Comparison of ENCODE assay signal across 29 cellular contexts in the genomic region with DNA sequence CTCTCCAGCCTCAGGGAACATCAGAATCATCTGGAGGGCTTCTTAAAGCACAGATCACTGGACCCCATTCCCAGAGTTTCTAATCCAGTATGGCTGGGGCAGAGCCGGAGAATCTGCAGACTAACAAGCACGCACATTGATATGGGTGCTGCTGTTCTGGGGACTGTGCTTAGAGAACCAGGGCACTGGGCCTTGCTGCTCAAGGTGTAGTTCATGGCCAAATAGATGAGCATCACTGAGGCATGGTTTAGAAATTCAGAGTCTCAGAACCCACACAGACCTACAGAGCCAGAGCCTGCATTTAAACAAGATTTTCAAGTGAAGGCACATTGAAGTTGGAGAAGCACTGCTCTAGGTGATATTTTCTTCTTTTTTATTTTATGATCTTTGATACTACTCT.
"Had no signal": no experiment of that assay in that cellular context is flagged by ENCODE, and none has a peak within 500 bp of the region (broad histone marks: within the 10 kb centered on the region; RNA-seq: fewer than 3 reads in every experiment).

No MANE protein-coding gene starts in this region.

- H3K4me3 ChIP-seq: neural progenitor cell, ovary, psoas muscle, right lobe of liver, sigmoid colon, suprapubic skin, testis, tibial artery, transverse colon, upper lobe of right lung, uterus had no signal

- H3K27me3 ChIP-seq: neural progenitor cell, ovary, right lobe of liver, sigmoid colon, suprapubic skin, testis, tibial artery, transverse colon, upper lobe of right lung, uterus had no signal

- H2AFZ ChIP-seq: neural progenitor cell, parathyroid adenoma had no signal

- H3K4me1 ChIP-seq: neural progenitor cell, parathyroid adenoma, psoas muscle, right lobe of liver, sigmoid colon, suprapubic skin, testis, tibial artery, transverse colon, upper lobe of right lung, uterus had no signal

- H3K36me3 ChIP-seq: neural progenitor cell, ovary, right lobe of liver, sigmoid colon, suprapubic skin, tibial artery, transverse colon, upper lobe of right lung, uterus had no signal

- DNase-seq: naive thymus-derived CD4-positive, alpha-beta T cell; natural killer cell; occipital lobe; ovary; posterior cingulate gyrus; psoas muscle; right cardiac atrium; right lobe of liver; sigmoid colon; small intestine; stimulated activated CD4-positive, alpha-beta T cell treated with anti-CD3 and anti-CD28 coated beads, Interleukin-15, amount 100 ng/mL, for 24 hours; stimulated activated CD4-positive, alpha-beta T cell treated with anti-CD3 and anti-CD28 coated beads, Interleukin-2, amount 100 ng/mL, for 24 hours; stimulated activated CD4-positive, alpha-beta T cell treated with anti-CD3 and anti-CD28 coated beads, Interleukin-2, amount 100 ng/mL, for 48 hours; stimulated activated CD4-positive, alpha-beta T cell treated with anti-CD3 and anti-CD28 coated beads, Interleukin-4, amount 100 ng/mL, for 24 hours; stimulated activated naive B cell treated with anti-CD40 and anti-IgM and Interleukin-4, amounts not matched to agents 10 μg/mL and 1 μg/mL and 100 μg/mL, for 72 hours; stimulated activated naive CD4-positive, alpha-beta T cell treated with Interleukin-2 at 50 U/mL for 16 hours; stimulated activated naive CD8-positive, alpha-beta T cell treated with anti-CD3 and anti-CD28 coated beads, Interleukin-15, amount 100 ng/mL, for 72 hours; substantia nigra; testis; tibial artery; transverse colon; upper lobe of right lung; uterus had no signal

- H3K9me3 Mint-ChIP-seq: naive thymus-derived CD4-positive, alpha-beta T cell; natural killer cell; nephron; neural progenitor cell; stimulated activated naive B cell treated with anti-CD40 and anti-IgM and Interleukin-4, amounts not matched to agents 10 μg/mL and 1 μg/mL and 100 μg/mL, for 72 hours; stimulated activated naive CD8-positive, alpha-beta T cell treated with anti-CD3 and anti-CD28 coated beads, Interleukin-15, amount 100 ng/mL, for 72 hours; type B pancreatic cell had no signal

- H3K9ac ChIP-seq: neural progenitor cell, parathyroid adenoma had no signal

- H3K4me3 Mint-ChIP-seq: naive thymus-derived CD4-positive, alpha-beta T cell; natural killer cell; nephron; neural progenitor cell; stimulated activated naive B cell treated with anti-CD40 and anti-IgM and Interleukin-4, amounts not matched to agents 10 μg/mL and 1 μg/mL and 100 μg/mL, for 72 hours; stimulated activated naive CD8-positive, alpha-beta T cell treated with anti-CD3 and anti-CD28 coated beads, Interleukin-15, amount 100 ng/mL, for 72 hours; type B pancreatic cell had no signal

- H3K36me3 Mint-ChIP-seq: naive thymus-derived CD4-positive, alpha-beta T cell; natural killer cell; neural progenitor cell; stimulated activated naive B cell treated with anti-CD40 and anti-IgM and Interleukin-4, amounts not matched to agents 10 μg/mL and 1 μg/mL and 100 μg/mL, for 72 hours; type B pancreatic cell had no signal

- FAIRE-seq: small intestine had no signal

- H3K9me3 ChIP-seq: ovary, psoas muscle, right lobe of liver, sigmoid colon, suprapubic skin, testis, tibial artery, transverse colon, upper lobe of right lung, uterus had no signal

- H3K79me2 ChIP-seq: parathyroid adenoma had no signal

- H3K4me1 Mint-ChIP-seq: naive thymus-derived CD4-positive, alpha-beta T cell; natural killer cell; nephron; neural progenitor cell; stimulated activated naive B cell treated with anti-CD40 and anti-IgM and Interleukin-4, amounts not matched to agents 10 μg/mL and 1 μg/mL and 100 μg/mL, for 72 hours; stimulated activated naive CD8-positive, alpha-beta T cell treated with anti-CD3 and anti-CD28 coated beads, Interleukin-15, amount 100 ng/mL, for 72 hours had no signal

- H3K27ac Mint-ChIP-seq: naive thymus-derived CD4-positive, alpha-beta T cell; natural killer cell; nephron; neural progenitor cell; progenitor cell of endocrine pancreas; stimulated activated naive B cell treated with anti-CD40 and anti-IgM and Interleukin-4, amounts not matched to agents 10 μg/mL and 1 μg/mL and 100 μg/mL, for 72 hours; stimulated activated naive CD8-positive, alpha-beta T cell treated with anti-CD3 and anti-CD28 coated beads, Interleukin-15, amount 100 ng/mL, for 72 hours; type B pancreatic cell had no signal

- H3K4me2 ChIP-seq: neural progenitor cell had no signal

- H3K27ac ChIP-seq: neural progenitor cell, ovary, parathyroid adenoma, psoas muscle, right lobe of liver, sigmoid colon, suprapubic skin, testis, tibial artery, transverse colon, upper lobe of right lung, uterus had no signal

- ATAC-seq: naive thymus-derived CD4-positive, alpha-beta T cell; natural killer cell; psoas muscle; right cardiac atrium; right lobe of liver; stimulated activated naive B cell treated with anti-CD40 and anti-IgM and Interleukin-4, amounts not matched to agents 10 μg/mL and 1 μg/mL and 100 μg/mL, for 72 hours; upper lobe of right lung had no signal
